In genomic region chr4:14910411-14910810, GRCh38 we compare ENCODE assay signal across 2 cellular contexts.
TF ChIP-seq lines count a peak whose summit lies in the region.

No MANE protein-coding gene starts in this region.

TF ChIP-seq in liver, 16 proteins besides CTCF, POLR2A, EP300 and RAD21 (continued from another document):
- peak; percentile 84 for TF ChIP-seq NR2F2 (IDR thresholded peaks at IDR 0.05)
- TF ChIP-seq ATF3 (IDR thresholded peaks at IDR 0.05): peak; percentile 60
- peak; percentile 26 for TF ChIP-seq FOXA2 (IDR thresholded peaks at IDR 0.05)
- TF ChIP-seq HNF4A (conservative IDR thresholded peaks at IDR 0.05): peak; percentile 68 to 83
- peak; percentile 56 for TF ChIP-seq FOXA1 (IDR thresholded peaks at IDR 0.05)
- TF ChIP-seq YY1 (IDR thresholded peaks at IDR 0.05): peak; percentile 81
- TF ChIP-seq MAX (IDR thresholded peaks at IDR 0.05): peak; percentile 71
- no peak for TF ChIP-seq GABPA (IDR thresholded peaks at IDR 0.05 in 1 of 2, conservative IDR thresholded peaks at IDR 0.05 in 1 of 2)
- peak; percentile 74 for TF ChIP-seq SP1 (IDR thresholded peaks at IDR 0.05)
- TF ChIP-seq ZBTB33 (IDR thresholded peaks at IDR 0.05): peak; percentile 86
- TF ChIP-seq JUND (IDR thresholded peaks at IDR 0.05): peak; percentile 62 to 75
- no peak for TF ChIP-seq TAF1 (conservative IDR thresholded peaks at IDR 0.05)

TF ChIP-seq in HepG2, 621 proteins besides CTCF, POLR2A, EP300 and RAD21 (continued from another document):
- no peak for TF ChIP-seq ZNF800 (CRISPR knock-in tag; IDR thresholded peaks at IDR 0.05)
- TF ChIP-seq RARA (CRISPR knock-in tag; IDR thresholded peaks at IDR 0.05): no peak
- no peak for TF ChIP-seq BCLAF1 (IDR thresholded peaks at IDR 0.05)
- TF ChIP-seq FLYWCH1 (CRISPR knock-in tag; IDR thresholded peaks at IDR 0.05): no peak
- TF ChIP-seq ZNF652 (CRISPR knock-in tag; IDR thresholded peaks at IDR 0.05; ENCODE audit: borderline replicate concordance, low read depth): no peak
